Comparison of ENCODE assay signal across 8 cellular contexts in the genomic region with DNA sequence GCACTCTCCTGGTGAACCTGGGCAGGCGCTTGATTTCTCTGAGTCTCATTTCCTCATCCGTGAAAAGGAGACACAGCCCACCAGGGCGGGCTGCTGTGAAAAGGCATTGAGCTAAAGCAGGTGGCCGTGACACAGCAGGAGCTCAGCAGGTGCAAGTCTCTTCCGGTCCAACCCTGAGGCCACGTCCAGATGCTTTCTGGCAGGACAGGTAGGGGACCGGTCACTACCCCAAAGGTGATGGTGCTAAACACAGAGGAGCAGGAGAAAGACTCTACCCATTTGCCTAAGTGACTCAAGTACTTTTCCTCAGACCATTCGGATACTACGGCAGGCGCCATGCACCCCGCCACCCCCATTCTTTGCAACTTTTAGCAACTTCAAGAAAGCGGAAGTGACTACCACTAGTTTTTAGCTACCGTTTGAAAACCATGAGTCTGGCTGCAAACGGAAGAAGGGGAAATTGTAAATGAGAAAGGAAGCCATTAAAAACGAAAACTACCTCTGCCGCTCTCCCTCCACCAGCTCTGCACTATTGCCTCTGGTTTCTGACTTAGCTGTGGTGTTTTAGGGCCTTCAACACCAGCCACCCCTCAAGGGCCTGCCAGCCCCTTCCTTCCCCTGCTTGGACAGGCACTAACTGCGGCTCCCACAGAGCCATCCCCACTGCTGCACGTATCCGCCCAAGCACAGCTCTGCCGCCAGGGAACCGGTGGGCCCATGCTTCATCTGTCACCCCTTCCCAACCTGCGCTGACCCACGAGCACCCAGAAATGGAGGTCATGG. TPM values are rescaled to one million over a fixed set of nuclear protein-coding genes. Genes with fewer than 3 reads are reported as not detected.
DNase-seq lines count a peak whose midpoint lies in the region; ATAC-seq and TF ChIP-seq lines count a peak whose summit lies in the region.

No MANE protein-coding gene starts in this region.

- no peak overlapping the region for H2AFZ ChIP-seq in H9 (ENCODE audit: low read length)

- no peak overlapping the region for H2BK120ac ChIP-seq in H9 (ENCODE audit: low read depth, low read length, poor library complexity, severe bottlenecking)

- H3K27ac ChIP-seq in H9 (ENCODE audit: insufficient read length, low read depth, low read length) (no peak overlapping the region), tibial nerve (peak overlapping the region in 3 of 4 donors; percentile 59 to 78 (median 65))

- H3K4me1 Mint-ChIP-seq in H9: peaks cover 42 to 46% of the 10 kb centered on the region in 2 experiments
- H3K4me1 Mint-ChIP-seq in activated T-helper 1 cell treated with anti-CD3 and anti-CD28 coated beads, Interleukin-12 subunit alpha, Interleukin-12 subunit beta, Interleukin-2, Interleukin-4 antibody, amounts not matched to agents 30 ng/mL and 10 ng/mL and 1 ng/mL, durations not matched to agents 14 hours and 24 hours and 36 hours (ENCODE audit: low read depth): peaks cover 71% of the 10 kb centered on the region
- peaks cover 62% of the 10 kb centered on the region for H3K4me1 Mint-ChIP-seq in memory B cell

- H3K14ac ChIP-seq in H9 (ENCODE audit: insufficient read depth, low read length): peak overlapping the region; percentile 25; the same call in 1 of the 2 replicates

- H3K23ac ChIP-seq in H9 (ENCODE audit: insufficient read length, low read depth, low read length): no peak overlapping the region

- TF ChIP-seq POLR2A in tibial nerve (IDR thresholded peaks at IDR 0.05): no peak

- H3K36me3 Mint-ChIP-seq in H9 (ENCODE audit: insufficient read depth in 1 of 3, low read depth in 3 of 3): peaks cover 2 to 13% (median 7%) of the 10 kb centered on the region in 3 experiments; a peak in 6 of 7 replicates
- H3K36me3 Mint-ChIP-seq in activated T-helper 1 cell treated with anti-CD3 and anti-CD28 coated beads, Interleukin-12 subunit alpha, Interleukin-12 subunit beta, Interleukin-2, Interleukin-4 antibody, amounts not matched to agents 30 ng/mL and 10 ng/mL and 1 ng/mL, durations not matched to agents 14 hours and 24 hours and 36 hours (ENCODE audit: low read depth): peaks cover 31% of the 10 kb centered on the region
- H3K36me3 Mint-ChIP-seq in memory B cell: peaks cover 8% of the 10 kb centered on the region

- H3K4ac ChIP-seq in H9 (ENCODE audit: low read depth, low read length): no peak overlapping the region

- H2BK15ac ChIP-seq in H9 (ENCODE audit: low read depth, low read length): no peak overlapping the region

- no peak for TF ChIP-seq EP300 in tibial nerve (IDR thresholded peaks at IDR 0.05)

- peaks cover 3% of the 10 kb centered on the region for H4K20me1 ChIP-seq in H9 (ENCODE audit: control insufficient read depth, insufficient read depth, insufficient read length)

- H3K4me3 Mint-ChIP-seq in H9 (peak overlapping the region; percentile 8 to 49; a peak in 3 of 5 replicates), memory B cell (peak overlapping the region; percentile 97)
- H3K4me3 Mint-ChIP-seq in activated T-helper 1 cell treated with anti-CD3 and anti-CD28 coated beads, Interleukin-12 subunit alpha, Interleukin-12 subunit beta, Interleukin-2, Interleukin-4 antibody, amounts not matched to agents 30 ng/mL and 10 ng/mL and 1 ng/mL, durations not matched to agents 14 hours and 24 hours and 36 hours: peak overlapping the region; percentile 96

- H2BK5ac ChIP-seq in H9 (ENCODE audit: insufficient read length, low read length): no peak overlapping the region

- H2AK5ac ChIP-seq in H9 (ENCODE audit: insufficient read length, low read length): no peak overlapping the region

- H3K9me3 ChIP-seq in H9 (ENCODE audit: control insufficient read depth, low read depth, low read length): no peaks in the 10 kb centered on the region
- no peaks in the 10 kb centered on the region for H3K9me3 ChIP-seq in tibial nerve

- H3K4me1 ChIP-seq in H9 (ENCODE audit: insufficient read depth, low read length) (peaks cover 12% of the 10 kb centered on the region; the same call in 1 of the 2 replicates), tibial nerve (peaks cover 0 to 86% (median 43%) of the 10 kb centered on the region in 4 donors)

- DNase-seq in GM12865 (ENCODE audit: low read depth) (peak; percentile 90), H9 (no peak), NOMO-1 treated with DMSO at 0.1 percent for 48 hours (lab: John Stamatoyannopoulos, UW; ENCODE audit: unreplicated experiment) (peak; percentile 97), memory B cell (ENCODE audit: low spot score in 2 of 2) (peak; percentile 78), tibial nerve (ENCODE audit: low spot score in 2 of 2) (no peak), mesenteric fat pad (ENCODE audit: low spot score) (no peak), putamen (ENCODE audit: low spot score) (no peak)
- DNase-seq in activated T-helper 1 cell treated with anti-CD3 and anti-CD28 coated beads, Interleukin-12 subunit alpha, Interleukin-12 subunit beta, Interleukin-2, Interleukin-4 antibody, amounts not matched to agents 30 ng/mL and 10 ng/mL and 1 ng/mL, durations not matched to agents 14 hours and 24 hours and 36 hours (ENCODE audit: low spot score): peak; percentile 53

- no peak overlapping the region for H2BK20ac ChIP-seq in H9 (ENCODE audit: low read depth, low read length, poor library complexity, severe bottlenecking)

- no CpG with 5 or more reads among the region's 23 CpGs for WGBS in H9 (ENCODE audit: extremely low coverage, insufficient read length, low lambda C conversion rate)
- 62 to 70% methylated on average over 23 of the region's 23 CpGs for WGBS in tibial nerve, 2 donors

- peaks cover 55% of the 10 kb centered on the region; the same call in 1 of the 2 replicates for H3K79me2 ChIP-seq in H9 (ENCODE audit: insufficient read depth, low read length)

- H3K79me1 ChIP-seq in H9 (ENCODE audit: insufficient read depth, low read depth, low read length, poor library complexity, severe bottlenecking): peaks cover 18% of the 10 kb centered on the region

- H3K4me2 ChIP-seq in H9 (ENCODE audit: insufficient read depth, insufficient read length, low read length): no peak overlapping the region

- no peak overlapping the region for H4K91ac ChIP-seq in H9 (ENCODE audit: insufficient read length, low read depth, low read length)

- H2BK12ac ChIP-seq in H9 (ENCODE audit: insufficient read length, low read depth, low read length): no peak overlapping the region

- no peak overlapping the region for H3K56ac ChIP-seq in H9 (ENCODE audit: insufficient read length, low read depth, low read length)

- peaks cover 9% of the 10 kb centered on the region for H3K23me2 ChIP-seq in H9 (ENCODE audit: insufficient read length, low read depth, low read length, poor library complexity, severe bottlenecking)

- H4K5ac ChIP-seq in H9 (ENCODE audit: insufficient read length, low read depth, low read length): no peak overlapping the region

- no peak for TF ChIP-seq CTCF in GM12865 (IDR thresholded peaks at IDR 0.05; ENCODE audit: insufficient read depth, low read depth, low read length, missing control alignments)
- TF ChIP-seq CTCF in H9 (conservative IDR thresholded peaks at IDR 0.05): no peak
- TF ChIP-seq CTCF in tibial nerve (IDR thresholded peaks at IDR 0.05): no peak

- H3K4me3 ChIP-seq in GM12865 (ENCODE audit: low read depth, low read length) (peak overlapping the region; percentile 91), tibial nerve (peak overlapping the region in 3 of 4 donors; percentile 4 to 37 (median 28))

- H3K27me3 ChIP-seq in H9 (ENCODE audit: insufficient read depth, low read length): no peaks in the 10 kb centered on the region
- H3K27me3 ChIP-seq in tibial nerve: no peaks in the 10 kb centered on the region

- intact Hi-C loops in activated T-helper 1 cell treated with anti-CD3 and anti-CD28 coated beads, Interleukin-12 subunit alpha, Interleukin-12 subunit beta, Interleukin-2, Interleukin-4 antibody, amounts not matched to agents 30 ng/mL and 10 ng/mL and 1 ng/mL, durations not matched to agents 14 hours and 24 hours and 36 hours (cut with micrococcal nuclease): loop anchor here (1.0 to 10.0 kb wide), 3 partner anchors 26 to 169 kb away; partner anchors contain the start of genes DNAAF3 and HSPBP1

- no peak overlapping the region for H3T11ph ChIP-seq in H9 (ENCODE audit: low read length)

- no peak overlapping the region for H4K8ac ChIP-seq in H9 (replicated peaks; ENCODE audit: insufficient read length, low read depth, low read length)

- no peak overlapping the region for H3K18ac ChIP-seq in H9 (ENCODE audit: insufficient read length, low read depth, low read length)

- no peaks in the 10 kb centered on the region; the same call in none of the 2 replicates for H3K27me3 Mint-ChIP-seq in H9 (ENCODE audit: low read depth)
- H3K27me3 Mint-ChIP-seq in activated T-helper 1 cell treated with anti-CD3 and anti-CD28 coated beads, Interleukin-12 subunit alpha, Interleukin-12 subunit beta, Interleukin-2, Interleukin-4 antibody, amounts not matched to agents 30 ng/mL and 10 ng/mL and 1 ng/mL, durations not matched to agents 14 hours and 24 hours and 36 hours (ENCODE audit: insufficient read depth): no peaks in the 10 kb centered on the region
- H3K27me3 Mint-ChIP-seq in memory B cell: no peaks in the 10 kb centered on the region

- peak; percentile 76 for ATAC-seq in memory B cell (ENCODE audit: low read depth)

- H3K9me3 Mint-ChIP-seq in H9: no peaks in the 10 kb centered on the region
- no peaks in the 10 kb centered on the region for H3K9me3 Mint-ChIP-seq in activated T-helper 1 cell treated with anti-CD3 and anti-CD28 coated beads, Interleukin-12 subunit alpha, Interleukin-12 subunit beta, Interleukin-2, Interleukin-4 antibody, amounts not matched to agents 30 ng/mL and 10 ng/mL and 1 ng/mL, durations not matched to agents 14 hours and 24 hours and 36 hours
- no peaks in the 10 kb centered on the region for H3K9me3 Mint-ChIP-seq in memory B cell

- H3K27ac Mint-ChIP-seq in H9 (peak overlapping the region; percentile 59 to 89 (median 88); a peak in 5 of 7 replicates), memory B cell (peak overlapping the region; percentile 95)
- peak overlapping the region; percentile 95 for H3K27ac Mint-ChIP-seq in activated T-helper 1 cell treated with anti-CD3 and anti-CD28 coated beads, Interleukin-12 subunit alpha, Interleukin-12 subunit beta, Interleukin-2, Interleukin-4 antibody, amounts not matched to agents 30 ng/mL and 10 ng/mL and 1 ng/mL, durations not matched to agents 14 hours and 24 hours and 36 hours

- H3K9ac ChIP-seq in H9 (ENCODE audit: extremely low read depth, insufficient read length, low read length): peak overlapping the region; percentile 27

- H3K36me3 ChIP-seq in tibial nerve: peaks cover 0 to 4% (median 0%) of the 10 kb centered on the region in 3 donors

RNA-seq across cellular contexts. Expression of gene PPP6R1, which starts 4.8 kb away (rescaled TPM):
- 76.2 and 79.7 TPM in 2 replicates for total RNA-seq in H9 (2021)
- total RNA-seq in activated T-helper 1 cell treated with anti-CD3 and anti-CD28 coated beads, Interleukin-12 subunit alpha, Interleukin-12 subunit beta, Interleukin-2, Interleukin-4 antibody, amounts not matched to agents 30 ng/mL and 10 ng/mL and 1 ng/mL, durations not matched to agents 14 hours and 24 hours and 36 hours: 200 and 202 TPM in 2 replicates
- 10 to 100 TPM; 35.4 to 56.7 (median 40.7) TPM for total RNA-seq in tibial nerve
- 49.4 TPM for total RNA-seq in mesenteric fat pad

RNA-seq across cellular contexts. Expression of gene TMEM86B, which starts 25.5 kb away (rescaled TPM):
- total RNA-seq in H9 (2021) (3.6 and 4.5 TPM in 2 replicates), tibial nerve (1 to 10 TPM in 3 of 4 donors, under 1 TPM in 1; 0.44 to 8.6 (median 3.0) TPM), mesenteric fat pad (1.6 TPM)
- total RNA-seq in activated T-helper 1 cell treated with anti-CD3 and anti-CD28 coated beads, Interleukin-12 subunit alpha, Interleukin-12 subunit beta, Interleukin-2, Interleukin-4 antibody, amounts not matched to agents 30 ng/mL and 10 ng/mL and 1 ng/mL, durations not matched to agents 14 hours and 24 hours and 36 hours: 7.7 and 8.3 TPM in 2 replicates

RNA-seq across cellular contexts. Expression of gene HSPBP1, which starts 25.9 kb away (rescaled TPM):
- total RNA-seq in H9 (2021) (47.4 and 50.7 TPM in 2 replicates), tibial nerve (10 to 100 TPM; 33.7 to 49.6 (median 40.5) TPM), mesenteric fat pad (20.2 TPM)
- 66.4 and 69.6 TPM in 2 replicates for total RNA-seq in activated T-helper 1 cell treated with anti-CD3 and anti-CD28 coated beads, Interleukin-12 subunit alpha, Interleukin-12 subunit beta, Interleukin-2, Interleukin-4 antibody, amounts not matched to agents 30 ng/mL and 10 ng/mL and 1 ng/mL, durations not matched to agents 14 hours and 24 hours and 36 hours

RNA-seq across cellular contexts. Expression of gene BRSK1, which starts 29.8 kb away (rescaled TPM):
- total RNA-seq in H9 (2021) (43.5 and 47.0 TPM in 2 replicates), tibial nerve (1 to 10 TPM; 4.6 to 6.9 (median 5.9) TPM), mesenteric fat pad (1.2 TPM)
- 7.8 and 8.4 TPM in 2 replicates for total RNA-seq in activated T-helper 1 cell treated with anti-CD3 and anti-CD28 coated beads, Interleukin-12 subunit alpha, Interleukin-12 subunit beta, Interleukin-2, Interleukin-4 antibody, amounts not matched to agents 30 ng/mL and 10 ng/mL and 1 ng/mL, durations not matched to agents 14 hours and 24 hours and 36 hours

RNA-seq across cellular contexts. Expression of gene PTPRH, which starts 44.7 kb away (rescaled TPM):
- 0.24 and 0.33 TPM in 2 replicates for total RNA-seq in H9 (2021)
- total RNA-seq in activated T-helper 1 cell treated with anti-CD3 and anti-CD28 coated beads, Interleukin-12 subunit alpha, Interleukin-12 subunit beta, Interleukin-2, Interleukin-4 antibody, amounts not matched to agents 30 ng/mL and 10 ng/mL and 1 ng/mL, durations not matched to agents 14 hours and 24 hours and 36 hours: 0.16 TPM in 1 of 2 replicates, not detected in the other
- 1 to 10 TPM; 1.2 to 3.9 (median 2.1) TPM for total RNA-seq in tibial nerve
- total RNA-seq in mesenteric fat pad: 1.00 TPM

Comparison
In these comparisons a context has a peak if more than half of its experiments do, and no peak if none do; other contexts are left out.
1. DNase-seq: peak in GM12865 (single experiment), NOMO-1 treated with DMSO at 0.1 percent for 48 hours (single experiment), activated T-helper 1 cell treated with anti-CD3 and anti-CD28 coated beads, Interleukin-12 subunit alpha, Interleukin-12 subunit beta, Interleukin-2, Interleukin-4 antibody, amounts not matched to agents 30 ng/mL and 10 ng/mL and 1 ng/mL, durations not matched to agents 14 hours and 24 hours and 36 hours (single experiment) and memory B cell (2 of 2); none in H9 (single experiment), tibial nerve (0 of 2), mesenteric fat pad (single experiment) and putamen (single experiment).
2. H3K4me3 Mint-ChIP-seq: peak in every context shown above with its lines; median percentile 97 in memory B cell; 96 in activated T-helper 1 cell treated with anti-CD3 and anti-CD28 coated beads, Interleukin-12 subunit alpha, Interleukin-12 subunit beta, Interleukin-2, Interleukin-4 antibody, amounts not matched to agents 30 ng/mL and 10 ng/mL and 1 ng/mL, durations not matched to agents 14 hours and 24 hours and 36 hours; 28 in H9.
3. Peak in every context shown above with its lines, with median percentiles within 50 percentile points of each other: H3K27ac Mint-ChIP-seq.